ENCODE assay signal across 9 cellular contexts in the genomic region with DNA sequence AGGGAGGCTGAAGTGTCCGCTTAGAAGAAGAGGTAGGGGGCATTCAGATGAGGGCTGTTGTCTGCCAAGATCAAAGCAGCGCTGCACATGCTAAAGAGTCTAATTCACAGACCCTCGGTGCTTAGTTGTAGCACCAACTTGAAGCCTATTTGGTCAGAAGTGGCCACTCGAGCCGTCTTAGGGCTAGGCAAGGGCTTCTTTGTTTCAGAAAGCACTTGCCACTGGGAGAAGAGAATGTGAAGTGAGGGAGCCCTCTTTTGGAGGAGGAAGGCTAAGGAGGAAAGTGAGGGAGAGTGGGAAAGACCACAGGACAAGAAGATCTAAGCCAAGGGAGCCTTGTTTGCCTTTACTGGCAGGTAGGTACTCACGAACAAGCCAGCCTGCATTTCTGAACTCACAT.
DNase-seq lines count a peak whose midpoint lies in the region; ATAC-seq and TF ChIP-seq lines count a peak whose summit lies in the region.
"Had no signal": no experiment of that assay in that cellular context is flagged by ENCODE, and none has a peak within 500 bp of the region (broad histone marks: within the 10 kb centered on the region; RNA-seq: fewer than 3 reads in every experiment).

No MANE protein-coding gene starts in this region.

- peak; percentile 65; the same call in 2 of the 3 replicates for ATAC-seq in SK-N-SH treated with all-trans-retinoic acid at 6 μM for 48 hours
- ATAC-seq in GM19397 (IDR thresholded peaks at IDR 0.05; ENCODE audit: unreplicated experiment): no peak

- H3K4me3 ChIP-seq in skeletal muscle cell (ENCODE audit: low read depth, low read length): no peak overlapping the region
- H3K4me3 ChIP-seq: tibial nerve had no signal

- DNase-seq in NCI-H1417 (lab: John Stamatoyannopoulos, UW): peak; percentile 10 to 81 (median 59)
- DNase-seq in NCI-H1417 treated with DMSO at 0.1 percent for 48 hours (lab: John Stamatoyannopoulos, UW): no peak
- DNase-seq in hepatic stellate cell (ENCODE audit: low spot score): peak; percentile 4
- peak; percentile 6 for DNase-seq in skeletal muscle cell (ENCODE audit: low read depth)
- DNase-seq in mesenteric fat pad (ENCODE audit: low spot score): no peak
- no peak for DNase-seq in activated naive CD4-positive, alpha-beta T cell treated with anti-CD3 and anti-CD28 coated beads, Interleukin-2, amount 50 U/mL, for 16 hours

TF ChIP-seq in SK-N-SH treated with all-trans-retinoic acid at 6 μM for 48 hours, 23 proteins besides CTCF, POLR2A, EP300 and RAD21:
- TF ChIP-seq, protein P1, sequence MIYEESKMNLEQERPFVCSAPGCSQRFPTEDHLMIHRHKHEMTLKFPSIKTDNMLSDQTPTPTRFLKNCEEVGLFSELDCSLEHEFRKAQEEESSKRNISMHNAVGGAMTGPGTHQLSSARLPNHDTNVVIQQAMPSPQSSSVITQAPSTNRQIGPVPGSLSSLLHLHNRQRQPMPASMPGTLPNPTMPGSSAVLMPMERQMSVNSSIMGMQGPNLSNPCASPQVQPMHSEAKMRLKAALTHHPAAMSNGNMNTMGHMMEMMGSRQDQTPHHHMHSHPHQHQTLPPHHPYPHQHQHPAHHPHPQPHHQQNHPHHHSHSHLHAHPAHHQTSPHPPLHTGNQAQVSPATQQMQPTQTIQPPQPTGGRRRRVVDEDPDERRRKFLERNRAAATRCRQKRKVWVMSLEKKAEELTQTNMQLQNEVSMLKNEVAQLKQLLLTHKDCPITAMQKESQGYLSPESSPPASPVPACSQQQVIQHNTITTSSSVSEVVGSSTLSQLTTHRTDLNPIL (CRISPR knock-in tag; IDR thresholded peaks at IDR 0.05; ENCODE audit: low read depth): no peak

Comparison
In these comparisons a context has a peak if more than half of its experiments do, and no peak if none do; other contexts are left out.
1. DNase-seq: peak in NCI-H1417 (3 of 3), hepatic stellate cell (single experiment) and skeletal muscle cell (single experiment); none in NCI-H1417 treated with DMSO at 0.1 percent for 48 hours (single experiment), mesenteric fat pad (single experiment) and activated naive CD4-positive, alpha-beta T cell treated with anti-CD3 and anti-CD28 coated beads, Interleukin-2, amount 50 U/mL, for 16 hours (single experiment).